1 cellular context compared by ENCODE assay signal in the genomic region with DNA sequence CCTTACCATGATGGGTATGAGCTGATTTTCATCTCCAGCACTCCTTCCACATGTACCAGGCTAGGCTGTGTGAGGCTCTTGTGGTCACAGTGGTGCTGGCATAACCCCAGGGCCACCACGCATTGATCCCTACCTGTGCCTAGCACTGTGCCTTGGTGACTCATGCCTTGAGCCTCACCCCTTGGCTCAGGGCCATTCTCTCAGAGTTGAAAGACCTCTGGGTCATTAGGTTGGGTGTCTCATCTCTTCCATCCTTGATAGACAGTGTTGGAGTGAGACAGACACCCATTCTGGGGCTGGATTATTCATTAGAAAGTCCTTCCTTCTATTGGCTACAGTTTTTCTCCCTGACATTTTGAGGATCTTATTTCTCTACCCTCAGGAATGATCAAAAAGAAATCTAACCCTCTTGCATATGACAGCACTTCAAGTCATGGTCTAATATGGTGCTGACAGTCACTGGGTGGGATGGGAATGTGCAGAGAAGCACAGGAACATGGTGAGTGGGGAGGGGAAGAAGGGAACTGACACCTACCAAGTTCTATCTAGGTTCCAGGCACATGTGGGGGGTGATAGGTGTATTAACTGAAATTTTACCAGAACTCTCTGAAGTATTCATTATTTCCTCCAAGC.
TF ChIP-seq lines count a peak whose summit lies in the region.

No MANE protein-coding gene starts in this region.

TF ChIP-seq in HCT116, 20 proteins besides CTCF, POLR2A, EP300 and RAD21 (continued from another document):
- TF ChIP-seq ZFX (IDR thresholded peaks at IDR 0.05), result no peak
